26 cellular contexts compared by ENCODE assay signal in genomic region chr7:68858497-68858896, GRCh38.
DNase-seq lines count a peak whose midpoint lies in the region; ATAC-seq, FAIRE-seq and TF ChIP-seq lines count a peak whose summit lies in the region.
"Had no signal": no experiment of that assay in that cellular context is flagged by ENCODE, and none has a peak within 500 bp of the region (broad histone marks: within the 10 kb centered on the region; RNA-seq: fewer than 3 reads in every experiment).

No MANE protein-coding gene starts in this region.

- intact Hi-C loops in adrenal gland (cut with DNase I) = no loop called here

- H3K4me3 Mint-ChIP-seq in astrocyte (ENCODE audit: unreplicated experiment) = no peak overlapping the region
- H3K4me3 Mint-ChIP-seq: CD4-positive, alpha-beta T cell; CD8-positive, alpha-beta T cell had no signal

- no peak overlapping the region for H3K4me3 ChIP-seq in BE2C (ENCODE audit: low read depth, low read length)
- H3K4me3 ChIP-seq in SK-N-SH (ENCODE audit: low read depth in 2 of 2, low read length in 1 of 2) = no peak overlapping the region
- H3K4me3 ChIP-seq in astrocyte (ENCODE audit: insufficient read depth, low read depth, low read length) = no peak overlapping the region
- H3K4me3 ChIP-seq in adrenal gland = no peak overlapping the region
- H3K4me3 ChIP-seq: BLaER1 treated with 17β-estradiol and CSF1 and Interleukin-3, amounts not matched to agents 10 nM and 100 nM had no signal

- H3K79me2 ChIP-seq in SK-N-SH (ENCODE audit: insufficient read depth) (no peaks in the 10 kb centered on the region), astrocyte (ENCODE audit: insufficient read depth, low read length) (no peaks in the 10 kb centered on the region)

- H3K9me3 ChIP-seq in BE2C (no peaks in the 10 kb centered on the region), SK-N-SH (no peaks in the 10 kb centered on the region), astrocyte (ENCODE audit: insufficient read depth, low read depth, low read length) (peaks cover 3% of the 10 kb centered on the region), adrenal gland (replicated peaks in 1 of 3) (no peaks in the 10 kb centered on the region)
- H3K9me3 ChIP-seq: Caco-2 had no signal

- H3K27ac Mint-ChIP-seq in astrocyte (ENCODE audit: unreplicated experiment) = no peak overlapping the region
- H3K27ac Mint-ChIP-seq: CD4-positive, alpha-beta T cell; CD8-positive, alpha-beta T cell had no signal

- in situ Hi-C loops in G401 (cut with HindIII; ENCODE audit: low sequenced_read_pairs) = no loop called here

- no peak overlapping the region for H3K9ac ChIP-seq in SK-N-SH
- no peak overlapping the region for H3K9ac ChIP-seq in astrocyte (ENCODE audit: low read length)
- H3K9ac ChIP-seq: BLaER1 treated with 17β-estradiol and CSF1 and Interleukin-3, amounts not matched to agents 10 nM and 100 nM had no signal

- 17% methylated on average over 1 of the region's 1 CpG for WGBS in SK-N-SH (ENCODE audit: low lambda C conversion rate)
- 38 to 59% (median 51%) methylated on average over 1 of the region's 1 CpG for WGBS in adrenal gland, 4 donors

- TF ChIP-seq POLR2A in adrenal gland (IDR thresholded peaks at IDR 0.05) = no peak

- no peak overlapping the region for H3K27ac ChIP-seq in SK-N-SH (ENCODE audit: low read depth in 2 of 2, low read length in 1 of 2)
- no peak overlapping the region for H3K27ac ChIP-seq in astrocyte (ENCODE audit: low read depth, low read length)
- H3K27ac ChIP-seq in adrenal gland = no peak overlapping the region
- H3K27ac ChIP-seq: BLaER1 treated with 17β-estradiol and CSF1 and Interleukin-3, amounts not matched to agents 10 nM and 100 nM; C4-2B had no signal

- TF ChIP-seq RAD21 in SK-N-SH (IDR thresholded peaks at IDR 0.05; ENCODE audit: low read length) = no peak

- no peak for ATAC-seq in GM21619 (IDR thresholded peaks at IDR 0.05; ENCODE audit: unreplicated experiment)
- ATAC-seq: CD8-positive, alpha-beta T cell had no signal

- H3K27me3 ChIP-seq in BE2C (no peaks in the 10 kb centered on the region), SK-N-SH (ENCODE audit: insufficient read depth) (no peaks in the 10 kb centered on the region), astrocyte (ENCODE audit: insufficient read depth, low read length) (no peaks in the 10 kb centered on the region), adrenal gland (no peaks in the 10 kb centered on the region)
- H3K27me3 ChIP-seq: BLaER1 treated with 17β-estradiol and CSF1 and Interleukin-3, amounts not matched to agents 10 nM and 100 nM had no signal

- H2AFZ ChIP-seq in SK-N-SH (ENCODE audit: low read depth) = no peak overlapping the region
- H2AFZ ChIP-seq in astrocyte (ENCODE audit: low read depth, low read length) = no peak overlapping the region

- POLR2A ChIA-PET in SK-N-SH (lab: Yijun Ruan, JAX) = no interaction called here

- peak in 1 of 2 experiments; percentile 50; a peak in 1 of 4 replicates for TF ChIP-seq EP300 in SK-N-SH (IDR thresholded peaks at IDR 0.05; ENCODE audit: borderline replicate concordance in 1 of 2, low read depth in 1 of 2, low read length in 1 of 2)

- peak; percentile 39 for DNase-seq in BE2C
- DNase-seq in D721Med (ENCODE audit: insufficient read length, low spot score) = no peak
- peak; percentile 37 for DNase-seq in SK-N-SH
- peak; percentile 4 for DNase-seq in astrocyte (ENCODE audit: low read depth)
- DNase-seq in G401 (ENCODE audit: low spot score) = no peak
- no peak for DNase-seq in adrenal gland
- DNase-seq: 8988T; ACHN; Caco-2; Calu3; CD4-positive, alpha-beta T cell; CD8-positive, alpha-beta T cell; DMS 273 treated with DMSO at 0.1 percent for 48 hours; DMS153; DMS53; DMS79; DND-41; EL; GF-D8 had no signal

- TF ChIP-seq CTCF in BE2C (IDR thresholded peaks at IDR 0.05; ENCODE audit: low read depth, low read length) = no peak
- TF ChIP-seq CTCF in D721Med (IDR thresholded peaks at IDR 0.05; ENCODE audit: insufficient read depth, missing control alignments) = no peak
- TF ChIP-seq CTCF in SK-N-SH (IDR thresholded peaks at IDR 0.05) = no peak
- TF ChIP-seq CTCF in astrocyte (IDR thresholded peaks at IDR 0.05; ENCODE audit: insufficient read depth, low read depth, low read length) = no peak
- TF ChIP-seq CTCF in adrenal gland (IDR thresholded peaks at IDR 0.05) = no peak

- peaks cover 12% of the 10 kb centered on the region for H3K9me3 Mint-ChIP-seq in astrocyte (ENCODE audit: unreplicated experiment)

- H3F3A ChIP-seq in SK-N-SH (replicated peaks; ENCODE audit: insufficient read depth) = no peaks in the 10 kb centered on the region

- H4K20me1 ChIP-seq in SK-N-SH (ENCODE audit: insufficient read depth) (no peaks in the 10 kb centered on the region), astrocyte (ENCODE audit: insufficient read depth, low read length) (no peaks in the 10 kb centered on the region)
- H4K20me1 ChIP-seq: BLaER1 treated with 17β-estradiol and CSF1 and Interleukin-3, amounts not matched to agents 10 nM and 100 nM had no signal

- no peak overlapping the region for H3K4me2 ChIP-seq in SK-N-SH
- no peak overlapping the region for H3K4me2 ChIP-seq in astrocyte (ENCODE audit: low read length)
- H3K4me2 ChIP-seq: BLaER1 treated with 17β-estradiol and CSF1 and Interleukin-3, amounts not matched to agents 10 nM and 100 nM had no signal

- H3K36me3 Mint-ChIP-seq in astrocyte (ENCODE audit: low read depth, unreplicated experiment) = no peaks in the 10 kb centered on the region
- H3K36me3 Mint-ChIP-seq: CD8-positive, alpha-beta T cell had no signal

- peak; percentile 16 for FAIRE-seq in D721Med (lab: Jason Lieb, UNC)
- FAIRE-seq in astrocyte (lab: Jason Lieb, UNC) = no peak
- FAIRE-seq: A204.1, G401.6, GM12891, GM19239 had no signal

- no peaks in the 10 kb centered on the region for H3K4me1 Mint-ChIP-seq in astrocyte (ENCODE audit: low read depth, unreplicated experiment)

- H3K36me3 ChIP-seq in BE2C = no peaks in the 10 kb centered on the region
- no peaks in the 10 kb centered on the region for H3K36me3 ChIP-seq in SK-N-SH (replicated peaks in 1 of 2; ENCODE audit: control insufficient read depth in 1 of 2, insufficient read depth in 2 of 2, low read length in 1 of 2)
- no peaks in the 10 kb centered on the region for H3K36me3 ChIP-seq in astrocyte (ENCODE audit: insufficient read depth, low read length)
- no peaks in the 10 kb centered on the region for H3K36me3 ChIP-seq in adrenal gland (replicated peaks in 1 of 2)
- H3K36me3 ChIP-seq: BLaER1 treated with 17β-estradiol and CSF1 and Interleukin-3, amounts not matched to agents 10 nM and 100 nM had no signal

- H3K4me1 ChIP-seq in BE2C (no peaks in the 10 kb centered on the region; the same call in 1 of the 2 replicates), SK-N-SH (ENCODE audit: control insufficient read depth in 1 of 2, insufficient read depth in 2 of 2, low read depth in 1 of 2, low read length in 1 of 2) (no peaks in the 10 kb centered on the region; a peak in 1 of 4 replicates), astrocyte (ENCODE audit: insufficient read depth, low read length) (no peaks in the 10 kb centered on the region), adrenal gland (replicated peaks in 1 of 2) (no peaks in the 10 kb centered on the region)
- H3K4me1 ChIP-seq: Caco-2 had no signal

- no peaks in the 10 kb centered on the region for H3K27me3 Mint-ChIP-seq in astrocyte (ENCODE audit: low read depth, unreplicated experiment)
- H3K27me3 Mint-ChIP-seq: CD4-positive, alpha-beta T cell had no signal

- no peaks in the 10 kb centered on the region for H3K9me2 ChIP-seq in SK-N-SH

- CTCF ChIA-PET in SK-N-SH (lab: Yijun Ruan, JAX) = interaction anchor here (1.2 kb wide), 1 partner anchor 19 kb away, joined by 4 read pairs; no protein-coding TSS in a partner anchor

TF ChIP-seq in SK-N-SH, 30 proteins besides CTCF, POLR2A, EP300 and RAD21:
- TF ChIP-seq RCOR1 (IDR thresholded peaks at IDR 0.05; ENCODE audit: low read length) = peak; percentile 18; the same call in 1 of the 2 replicates
- TF ChIP-seq TEAD4 (IDR thresholded peaks at IDR 0.05; ENCODE audit: borderline replicate concordance, insufficient read depth) = no peak
- peak; percentile 29; the same call in 1 of the 2 replicates for TF ChIP-seq GATA2 (CRISPR knock-in tag; IDR thresholded peaks at IDR 0.05)
- no peak for TF ChIP-seq TCF12 (IDR thresholded peaks at IDR 0.05)

Comparison
In these comparisons a context has a peak if more than half of its experiments do, and no peak if none do; other contexts are left out.
1. DNase-seq: peak in BE2C (single experiment), SK-N-SH (single experiment) and astrocyte (single experiment); none in D721Med (single experiment), G401 (single experiment) and adrenal gland (0 of 7).